8 cellular contexts compared by ENCODE assay signal in genomic region chr1:67766117-67766978, GRCh38.
DNase-seq lines count a peak whose midpoint lies in the region; FAIRE-seq and TF ChIP-seq lines count a peak whose summit lies in the region.

No MANE protein-coding gene starts in this region.

- H3K4me1 ChIP-seq in KMS-11 (ENCODE audit: low read depth, poor library complexity, severe bottlenecking): peaks cover under 1% of the 10 kb centered on the region
- H3K4me1 ChIP-seq in mammary epithelial cell (ENCODE audit: insufficient read depth, low read length): peaks cover 26% of the 10 kb centered on the region
- H3K4me1 ChIP-seq in keratinocyte (ENCODE audit: control insufficient read depth, extremely low read depth, insufficient read depth, low read length): peaks cover 32% of the 10 kb centered on the region

- no peaks in the 10 kb centered on the region for H3K79me2 ChIP-seq in KMS-11 (ENCODE audit: insufficient read depth, low read depth)
- peaks cover 88% of the 10 kb centered on the region for H3K79me2 ChIP-seq in mammary epithelial cell (ENCODE audit: insufficient read depth, low read length)
- H3K79me2 ChIP-seq in keratinocyte (ENCODE audit: control insufficient read depth, insufficient read depth, low read length): peaks cover 74% of the 10 kb centered on the region

- FAIRE-seq in GM12891 (lab: Jason Lieb, UNC) (peak; percentile 28), keratinocyte (lab: Jason Lieb, UNC) (peak; percentile 59)

- H3K36me3 ChIP-seq in KMS-11 (ENCODE audit: insufficient read depth): no peaks in the 10 kb centered on the region
- H3K36me3 ChIP-seq in mammary epithelial cell (ENCODE audit: insufficient read depth, low read length): peaks cover 4% of the 10 kb centered on the region
- peaks cover 7 to 14% of the 10 kb centered on the region in 2 experiments for H3K36me3 ChIP-seq in keratinocyte (ENCODE audit: control insufficient read depth in 2 of 2, extremely low read depth in 1 of 2, insufficient read depth in 2 of 2, low read length in 2 of 2)

- dilution Hi-C loops in mammary epithelial cell (cut with HindIII; ENCODE audit: low sequenced_read_pairs): loop anchor here (5.0 kb wide), 1 partner anchor 51 kb away; no protein-coding TSS in a partner anchor
- dilution Hi-C loops in keratinocyte (cut with MboI; ENCODE audit: extremely low pct_ligation_motif_present, low sequenced_read_pairs): no loop called here

- H3K27ac ChIP-seq in KMS-11: no peak overlapping the region
- peak overlapping the region; percentile 65 for H3K27ac ChIP-seq in mammary epithelial cell (ENCODE audit: insufficient read depth, low read depth, low read length)
- peak overlapping the region; percentile 84 for H3K27ac ChIP-seq in keratinocyte (ENCODE audit: control insufficient read depth, insufficient read depth, low read length)

- H3K9me1 ChIP-seq in keratinocyte (ENCODE audit: control insufficient read depth, extremely low read depth, insufficient read depth, low read length): peaks cover 5% of the 10 kb centered on the region

- peak; percentile 58 for DNase-seq in ACHN
- DNase-seq in GM12891 (ENCODE audit: insufficient read length, low spot score): no peak
- peak; percentile 42 for DNase-seq in SKM-1 treated with dmso at 0.1 percent for 144 hours (lab: John Stamatoyannopoulos, UW; ENCODE audit: unreplicated experiment)
- DNase-seq in mammary epithelial cell: peak; percentile 70
- no peak for DNase-seq in keratinocyte (ENCODE audit: low read depth, low spot score)
- DNase-seq in smooth muscle cell of the brain vasculature (ENCODE audit: low read depth, low spot score): peak; percentile 37
- DNase-seq in NK-92 (lab: John Stamatoyannopoulos, UW; ENCODE audit: unreplicated experiment): no peak

- no TSS peak for BruUV-seq in mammary epithelial cell (replicated peaks; lab: Mats Ljungman, UMichigan)

- H3K9ac ChIP-seq in KMS-11 (no peak overlapping the region), mammary epithelial cell (ENCODE audit: insufficient read depth, low read length) (peak overlapping the region; percentile 42), keratinocyte (ENCODE audit: control insufficient read depth, extremely low read depth, insufficient read depth, low read length) (peak overlapping the region; percentile 65)

- H3K27me3 ChIP-seq in KMS-11 (ENCODE audit: insufficient read depth, low read depth): no peaks in the 10 kb centered on the region
- H3K27me3 ChIP-seq in mammary epithelial cell (ENCODE audit: insufficient read depth, low read length): no peaks in the 10 kb centered on the region
- H3K27me3 ChIP-seq in keratinocyte (ENCODE audit: control insufficient read depth, extremely low read depth, insufficient read depth, low read length): no peaks in the 10 kb centered on the region

- in situ Hi-C loops in ACHN (cut with HindIII; ENCODE audit: low pct_ligation_motif_present, low pct_unique_long_range_greater_than_20kb, low sequenced_read_pairs) (no loop called here), mammary epithelial cell (cut with MboI; ENCODE audit: low sequenced_read_pairs in 2 of 2) (no loop called here)

- H4K20me1 ChIP-seq in KMS-11 (ENCODE audit: insufficient read depth): no peaks in the 10 kb centered on the region
- H4K20me1 ChIP-seq in mammary epithelial cell (ENCODE audit: insufficient read depth, low read length): no peaks in the 10 kb centered on the region
- peaks cover 3% of the 10 kb centered on the region for H4K20me1 ChIP-seq in keratinocyte (ENCODE audit: control insufficient read depth, extremely low read depth, insufficient read depth, low read length)

- 31% methylated on average over 17 of the region's 17 CpGs for WGBS in mammary epithelial cell (ENCODE audit: low coverage, missing lambda C conversion rate)

- TF ChIP-seq POLR2A in GM12891 (IDR thresholded peaks at IDR 0.05; ENCODE audit: low read depth, low read length): no peak

- TF ChIP-seq CTCF in KMS-11 (conservative IDR thresholded peaks at IDR 0.05; ENCODE audit: low read depth, low read length) (peak; percentile 76), mammary epithelial cell (conservative IDR thresholded peaks at IDR 0.05 in 1 of 2, IDR thresholded peaks at IDR 0.05 in 1 of 2; ENCODE audit: extremely low read depth in 1 of 2, insufficient read depth in 1 of 2, low read depth in 1 of 2, low read length in 2 of 2) (peak; percentile 65 to 68), keratinocyte (optimal IDR thresholded peaks at IDR 0.05 in 1 of 3, IDR thresholded peaks at IDR 0.05 in 1 of 3, conservative IDR thresholded peaks at IDR 0.05 in 1 of 3; ENCODE audit: extremely low read depth in 1 of 3, insufficient read depth in 2 of 3, low read length in 3 of 3) (peak; percentile 47 to 75 (median 50))

- CTCF ChIA-PET in mammary epithelial cell (lab: Charles Lee; ENCODE audit: low non-redundant PET): interaction anchor here (0.6 to 1.0 kb wide), 2 partner anchors 65 to 84 kb away, joined by 3 to 7 read pairs; no protein-coding TSS in a partner anchor

- H3K4me2 ChIP-seq in KMS-11 (no peak overlapping the region), mammary epithelial cell (ENCODE audit: insufficient read depth, low read depth, low read length) (peak overlapping the region; percentile 62), keratinocyte (ENCODE audit: control insufficient read depth, extremely low read depth, insufficient read depth, low read depth, low read length) (peak overlapping the region; percentile 76)

- peak overlapping the region; percentile 42; the same call in 1 of the 2 replicates for H2AFZ ChIP-seq in KMS-11 (ENCODE audit: low read depth)
- peak overlapping the region; percentile 33 for H2AFZ ChIP-seq in mammary epithelial cell (ENCODE audit: low read depth, low read length)
- no peak overlapping the region for H2AFZ ChIP-seq in keratinocyte (ENCODE audit: control insufficient read depth, low read length)

- intact Hi-C loops in mammary epithelial cell (cut with micrococcal nuclease): loop anchor here (1.0 kb wide), 4 partner anchors 66 to 346 kb away; no protein-coding TSS in a partner anchor

- H3K4me3 ChIP-seq in KMS-11 (IDR thresholded peaks at IDR 0.05; ENCODE audit: insufficient read depth, low read depth, low read length) (no peak overlapping the region), mammary epithelial cell (replicated peaks in 1 of 3; ENCODE audit: insufficient read depth in 1 of 3, low read depth in 2 of 3, low read length in 3 of 3) (no peak overlapping the region), keratinocyte (ENCODE audit: control insufficient read depth in 2 of 3, extremely low read depth in 1 of 3, insufficient read depth in 2 of 3, low read depth in 1 of 3, low read length in 3 of 3) (peak overlapping the region in 1 of 3 experiments; percentile 11)

- no peaks in the 10 kb centered on the region for H3K9me3 ChIP-seq in mammary epithelial cell (replicated peaks; ENCODE audit: insufficient read depth, low read length)
- H3K9me3 ChIP-seq in keratinocyte (ENCODE audit: control insufficient read depth, low read depth, low read length): no peaks in the 10 kb centered on the region

TF ChIP-seq in GM12891, 5 proteins besides CTCF, POLR2A, EP300 and RAD21:
- TF ChIP-seq PAX5 (IDR thresholded peaks at IDR 0.05; ENCODE audit: insufficient read depth, low read length, severe bottlenecking): no peak
- TF ChIP-seq POLR2AphosphoS5 (IDR thresholded peaks at IDR 0.05; ENCODE audit: low read depth, low read length): no peak
- no peak for TF ChIP-seq POU2F2 (IDR thresholded peaks at IDR 0.05; ENCODE audit: low read depth, low read length)
- no peak for TF ChIP-seq TAF1 (IDR thresholded peaks at IDR 0.05; ENCODE audit: low read depth, low read length)
- TF ChIP-seq SPI1 (IDR thresholded peaks at IDR 0.05; ENCODE audit: low read depth, low read length): no peak

Comparison
In these comparisons a context has a peak if more than half of its experiments do, and no peak if none do; other contexts are left out.
1. DNase-seq: peak in ACHN (single experiment), SKM-1 treated with dmso at 0.1 percent for 144 hours (single experiment), mammary epithelial cell (single experiment) and smooth muscle cell of the brain vasculature (single experiment); none in GM12891 (single experiment), keratinocyte (single experiment) and NK-92 (single experiment).
2. Peak in every context shown above with its lines, with median percentiles within 50 percentile points of each other: CTCF ChIP-seq.